In genomic region chr3:139111392-139112229, GRCh38 we compare ENCODE assay signal across 9 cellular contexts.
DNase-seq lines count a peak whose midpoint lies in the region; ATAC-seq and TF ChIP-seq lines count a peak whose summit lies in the region.
"Had no signal": no experiment of that assay in that cellular context is flagged by ENCODE, and none has a peak within 500 bp of the region (broad histone marks: within the 10 kb centered on the region; RNA-seq: fewer than 3 reads in every experiment).

No MANE protein-coding gene starts in this region.

- peak overlapping the region; percentile 79 for H2AK9ac ChIP-seq in IMR-90 (replicated peaks; ENCODE audit: low read depth, low read length, poor library complexity)

- CTCF ChIA-PET in IMR-90 (lab: Yijun Ruan, JAX): interaction anchor here (0.6 to 4.2 kb wide), 21 partner anchors 8 to 221 kb away, joined by 3 to 45 read pairs (median 3); no protein-coding TSS in a partner anchor
- CTCF ChIA-PET in activated naive CD4-positive, alpha-beta T cell treated with anti-CD3 and anti-CD28 coated beads, Interleukin-2, amount 10 ng/mL, durations not matched to agents 7 days and 5 days (lab: Charles Lee): interaction anchor here (0.7 to 4.4 kb wide), 25 partner anchors 8 to 316 kb away, joined by 3 to 69 read pairs (median 4); partner anchors contain the start of genes COPB2 and MRPS22

- TF ChIP-seq CTCF in IMR-90 (conservative IDR thresholded peaks at IDR 0.05; ENCODE audit: low read depth, low read length) (peak; percentile 80), RWPE2 (IDR thresholded peaks at IDR 0.05; ENCODE audit: poor library complexity, severe bottlenecking) (peak; percentile 76), glutamatergic neuron (IDR thresholded peaks at IDR 0.05; ENCODE audit: partially characterized antibody, unreplicated experiment) (peak; percentile 60), parathyroid adenoma (IDR thresholded peaks at IDR 0.05) (peak; percentile 68)

- no peak overlapping the region for H3K4ac ChIP-seq in IMR-90 (ENCODE audit: low read depth, low read length)

- H3K9me3 Mint-ChIP-seq in activated naive CD4-positive, alpha-beta T cell treated with anti-CD3 and anti-CD28 coated beads, Interleukin-2, amount 10 ng/mL, durations not matched to agents 7 days and 5 days: no peaks in the 10 kb centered on the region
- no peaks in the 10 kb centered on the region for H3K9me3 Mint-ChIP-seq in glutamatergic neuron (ENCODE audit: unreplicated experiment)

- POLR2A ChIA-PET in IMR-90 (lab: Charles Lee; ENCODE audit: unreplicated experiment): no interaction called here

- H3K4me3 Mint-ChIP-seq in activated naive CD4-positive, alpha-beta T cell treated with anti-CD3 and anti-CD28 coated beads, Interleukin-2, amount 10 ng/mL, durations not matched to agents 7 days and 5 days: no peak overlapping the region
- H3K4me3 Mint-ChIP-seq in glutamatergic neuron (ENCODE audit: unreplicated experiment): no peak overlapping the region

- no peaks in the 10 kb centered on the region for H3K79me2 ChIP-seq in parathyroid adenoma

- H3K27ac ChIP-seq in IMR-90 (ENCODE audit: insufficient read depth, low read length) (no peak overlapping the region), RWPE2 (ENCODE audit: poor library complexity, severe bottlenecking) (no peak overlapping the region), parathyroid adenoma (no peak overlapping the region)
- H3K27ac ChIP-seq: neutrophil had no signal

- H2AK5ac ChIP-seq in IMR-90 (ENCODE audit: low read depth, low read length): no peak overlapping the region

- no peaks in the 10 kb centered on the region for H4K20me1 ChIP-seq in IMR-90 (ENCODE audit: insufficient read depth, low read length)

- no peak overlapping the region for H3K23ac ChIP-seq in IMR-90 (ENCODE audit: low read depth, low read length)

- BruUV-seq in IMR-90 (replicated peaks; lab: Mats Ljungman, UMichigan): no TSS peak

- no peak overlapping the region for H2BK15ac ChIP-seq in IMR-90 (ENCODE audit: low read depth, low read length)

- intact Hi-C loops in IMR-90 (cut with micrococcal nuclease): loop anchor here (2.0 to 5.0 kb wide), 2 partner anchors 174 to 217 kb away; no protein-coding TSS in a partner anchor

- no peak overlapping the region for H2BK120ac ChIP-seq in IMR-90 (ENCODE audit: low read depth, low read length)

- no peak overlapping the region for H2BK20ac ChIP-seq in IMR-90 (ENCODE audit: low read depth, low read length)

- ATAC-seq in GM18498 (IDR thresholded peaks at IDR 0.05; ENCODE audit: unreplicated experiment): peak; percentile 59
- peak; percentile 93 for ATAC-seq in IMR-90 (ENCODE audit: low read depth)
- ATAC-seq in RWPE2 (ENCODE audit: low read depth): peak; percentile 82

- H3K56ac ChIP-seq in IMR-90 (ENCODE audit: extremely low read depth, insufficient read depth, low read length): no peak overlapping the region

- H2AFZ ChIP-seq in IMR-90 (replicated peaks; ENCODE audit: low read length, poor library complexity) (peak overlapping the region; percentile 68), parathyroid adenoma (peak overlapping the region; percentile 56)

- no peak overlapping the region for H3K14ac ChIP-seq in IMR-90 (replicated peaks; ENCODE audit: low read depth, low read length)

- H4K8ac ChIP-seq in IMR-90 (ENCODE audit: low read depth in 2 of 2, low read length in 2 of 2): no peak overlapping the region

- no peak overlapping the region for H3K4me2 ChIP-seq in IMR-90 (ENCODE audit: low read depth, low read length)
- H3K4me2 ChIP-seq in parathyroid adenoma (ENCODE audit: low read length): no peak overlapping the region

- WGBS in IMR-90 (ENCODE audit: extremely low coverage in 2 of 2, insufficient read length in 1 of 2), 2 experiments: no CpG with 5 or more reads among the region's 13 CpGs

- H2BK5ac ChIP-seq in IMR-90 (ENCODE audit: low read depth, low read length, poor library complexity, severe bottlenecking): no peak overlapping the region

- peak; percentile 75 for TF ChIP-seq RAD21 in IMR-90 (IDR thresholded peaks at IDR 0.05; ENCODE audit: low read length)

- no peak overlapping the region for H3K27ac Mint-ChIP-seq in activated naive CD4-positive, alpha-beta T cell treated with anti-CD3 and anti-CD28 coated beads, Interleukin-2, amount 10 ng/mL, durations not matched to agents 7 days and 5 days
- peak overlapping the region; percentile 12 for H3K27ac Mint-ChIP-seq in glutamatergic neuron (ENCODE audit: unreplicated experiment)

- H3K4me3 ChIP-seq in IMR-90 (ENCODE audit: insufficient read depth, low read depth, low read length) (no peak overlapping the region), RWPE2 (ENCODE audit: severe bottlenecking) (no peak overlapping the region), parathyroid adenoma (ENCODE audit: low read depth, low read length) (no peak overlapping the region)

- H3K18ac ChIP-seq in IMR-90 (ENCODE audit: low read depth, low read length): no peak overlapping the region

- dilution Hi-C loops in IMR-90 (cut with HindIII; ENCODE audit: low sequenced_read_pairs, unreplicated experiment): no loop called here

- no peak overlapping the region for H4K5ac ChIP-seq in IMR-90 (ENCODE audit: low read depth, low read length)

- H3K4me1 Mint-ChIP-seq in activated naive CD4-positive, alpha-beta T cell treated with anti-CD3 and anti-CD28 coated beads, Interleukin-2, amount 10 ng/mL, durations not matched to agents 7 days and 5 days: peaks cover 10% of the 10 kb centered on the region
- peaks cover 14% of the 10 kb centered on the region for H3K4me1 Mint-ChIP-seq in glutamatergic neuron (ENCODE audit: low read depth, unreplicated experiment)

- TF ChIP-seq POLR2A in IMR-90 (IDR thresholded peaks at IDR 0.05; ENCODE audit: low read depth, low read length): no peak

- H3K9ac ChIP-seq in IMR-90 (ENCODE audit: low read depth, low read length) (no peak overlapping the region), parathyroid adenoma (no peak overlapping the region)

- H3K79me1 ChIP-seq in IMR-90 (ENCODE audit: low read depth in 1 of 2, low read length in 2 of 2): no peaks in the 10 kb centered on the region

- H3K36me3 ChIP-seq in IMR-90 (ENCODE audit: control insufficient read depth, insufficient read depth, low read length) (no peaks in the 10 kb centered on the region), RWPE2 (ENCODE audit: low read depth) (no peaks in the 10 kb centered on the region), parathyroid adenoma (ENCODE audit: control insufficient read depth, insufficient read depth, low read length) (no peaks in the 10 kb centered on the region)
- H3K36me3 ChIP-seq: neutrophil had no signal

- H3K27me3 Mint-ChIP-seq in activated naive CD4-positive, alpha-beta T cell treated with anti-CD3 and anti-CD28 coated beads, Interleukin-2, amount 10 ng/mL, durations not matched to agents 7 days and 5 days: peaks cover 35% of the 10 kb centered on the region
- peaks cover 12% of the 10 kb centered on the region for H3K27me3 Mint-ChIP-seq in glutamatergic neuron (ENCODE audit: unreplicated experiment)

- peak; percentile 30 for DNase-seq in 8988T
- DNase-seq in IMR-90: peak; percentile 55
- no peak for DNase-seq in RWPE2 (ENCODE audit: low spot score)
- peak; percentile 74 for DNase-seq in activated naive CD4-positive, alpha-beta T cell treated with anti-CD3 and anti-CD28 coated beads, Interleukin-2, amount 10 ng/mL, durations not matched to agents 7 days and 5 days
- peak; percentile 82 for DNase-seq in glutamatergic neuron
- DNase-seq in foreskin melanocyte: no peak

- H3K4me1 ChIP-seq in IMR-90 (ENCODE audit: control insufficient read depth, insufficient read depth, low read length) (no peaks in the 10 kb centered on the region), RWPE2 (ENCODE audit: insufficient read depth, poor library complexity, severe bottlenecking) (peaks cover 3% of the 10 kb centered on the region), parathyroid adenoma (no peaks in the 10 kb centered on the region)

- in situ Hi-C loops in IMR-90 (cut with MboI; ENCODE audit: low sequenced_read_pairs): loop anchor here (5.0 to 10.0 kb wide), 2 partner anchors 177 to 221 kb away; no protein-coding TSS in a partner anchor

- H3K27me3 ChIP-seq in IMR-90 (ENCODE audit: control insufficient read depth, insufficient read depth, low read length): peaks cover 34% of the 10 kb centered on the region
- peaks cover 2% of the 10 kb centered on the region for H3K27me3 ChIP-seq in RWPE2 (ENCODE audit: insufficient read depth, poor library complexity, severe bottlenecking)
- no peaks in the 10 kb centered on the region for H3K27me3 ChIP-seq in parathyroid adenoma (ENCODE audit: control insufficient read depth, insufficient read depth, low read length)
- H3K27me3 ChIP-seq: neutrophil had no signal

- H3K36me3 Mint-ChIP-seq in activated naive CD4-positive, alpha-beta T cell treated with anti-CD3 and anti-CD28 coated beads, Interleukin-2, amount 10 ng/mL, durations not matched to agents 7 days and 5 days: no peaks in the 10 kb centered on the region
- H3K36me3 Mint-ChIP-seq in glutamatergic neuron (ENCODE audit: unreplicated experiment): no peaks in the 10 kb centered on the region

- no peaks in the 10 kb centered on the region for H3K9me1 ChIP-seq in IMR-90 (ENCODE audit: insufficient read depth, low read length)

- H3K9me3 ChIP-seq in IMR-90 (ENCODE audit: control insufficient read depth, insufficient read depth, low read length) (no peaks in the 10 kb centered on the region), RWPE2 (ENCODE audit: severe bottlenecking) (no peaks in the 10 kb centered on the region), parathyroid adenoma (ENCODE audit: control insufficient read depth, low read length) (no peaks in the 10 kb centered on the region)
- H3K9me3 ChIP-seq: neutrophil had no signal

- H4K91ac ChIP-seq in IMR-90 (ENCODE audit: insufficient read depth, low read depth, low read length): no peak overlapping the region

TF ChIP-seq in IMR-90, 13 proteins besides CTCF, POLR2A, EP300 and RAD21:
- peak; percentile 81 for TF ChIP-seq SMC3 (IDR thresholded peaks at IDR 0.05; ENCODE audit: low read depth, low read length)
- TF ChIP-seq RCOR1 (IDR thresholded peaks at IDR 0.05; ENCODE audit: insufficient replicate concordance, low read length): no peak

Comparison
In these comparisons a context has a peak if more than half of its experiments do, and no peak if none do; other contexts are left out.
1. DNase-seq: peak in 8988T (single experiment), IMR-90 (single experiment), activated naive CD4-positive, alpha-beta T cell treated with anti-CD3 and anti-CD28 coated beads, Interleukin-2, amount 10 ng/mL, durations not matched to agents 7 days and 5 days (single experiment) and glutamatergic neuron (single experiment); none in RWPE2 (single experiment) and foreskin melanocyte (single experiment).
2. Peak in every context shown above with its lines, with median percentiles within 50 percentile points of each other: ATAC-seq and CTCF ChIP-seq.